ENCODE assay signal across 11 cellular contexts in genomic region chr2:54773838-54774237, GRCh38. TPM values are rescaled to one million over a fixed set of nuclear protein-coding genes. Genes with fewer than 3 reads are reported as not detected.
DNase-seq lines count a peak whose midpoint lies in the region; ATAC-seq and TF ChIP-seq lines count a peak whose summit lies in the region.
"Had no signal": no experiment of that assay in that cellular context is flagged by ENCODE, and none has a peak within 500 bp of the region (broad histone marks: within the 10 kb centered on the region; RNA-seq: fewer than 3 reads in every experiment).

No MANE protein-coding gene starts in this region.

- no peak overlapping the region for H3K4me2 ChIP-seq in MM.1S (ENCODE audit: low read depth, low read length)

- H3K9ac ChIP-seq in MM.1S (ENCODE audit: low read length), result no peak overlapping the region

- no peaks in the 10 kb centered on the region for H3K9me2 ChIP-seq in MM.1S (replicated peaks; ENCODE audit: insufficient read depth, low read length)

- no peak overlapping the region for H2AFZ ChIP-seq in MM.1S (ENCODE audit: low read length)

- no peak overlapping the region for H3K4me3 ChIP-seq in MM.1S (ENCODE audit: low read length)
- H3K4me3 ChIP-seq: gastroesophageal sphincter had no signal

- H3K4me3 Mint-ChIP-seq in neural crest cell, result no peak overlapping the region
- H3K4me3 Mint-ChIP-seq: activated naive CD8-positive, alpha-beta T cell; naive thymus-derived CD4-positive, alpha-beta T cell had no signal

- H3K36me3 ChIP-seq in MM.1S (replicated peaks; ENCODE audit: insufficient read depth, low read length), result no peaks in the 10 kb centered on the region
- H3K36me3 ChIP-seq: gastroesophageal sphincter had no signal

- H3K4me1 Mint-ChIP-seq in neural crest cell, result peaks cover 3% of the 10 kb centered on the region

- H3K9me3 ChIP-seq in MM.1S (replicated peaks; ENCODE audit: insufficient read depth, low read length), result no peaks in the 10 kb centered on the region; the same call in 1 of the 2 replicates

- TF ChIP-seq CTCF in MM.1S (IDR thresholded peaks at IDR 0.05; ENCODE audit: low read length) (peak; percentile 10), neural crest cell (conservative IDR thresholded peaks at IDR 0.05) (peak; percentile 53)

- H3K79me2 ChIP-seq in MM.1S (ENCODE audit: low read length), result no peaks in the 10 kb centered on the region

- DNase-seq in ELR (ENCODE audit: low read depth) (peak; percentile 49), MM.1S (no peak), dermis blood vessel endothelial cell (peak; percentile 9), neural crest cell (ENCODE audit: low read depth, low spot score) (no peak), HPDE6-E6E7 (ENCODE audit: extremely low spot score) (no peak)
- DNase-seq in activated naive CD4-positive, alpha-beta T cell (lab: John Stamatoyannopoulos, UW), result no peak
- DNase-seq: naive thymus-derived CD4-positive, alpha-beta T cell; NCI-H226 had no signal

- no peaks in the 10 kb centered on the region for H3K27me3 ChIP-seq in MM.1S (replicated peaks; ENCODE audit: insufficient read depth, low read length)
- H3K27me3 ChIP-seq: gastroesophageal sphincter had no signal

- peaks cover 5% of the 10 kb centered on the region; the same call in 1 of the 2 replicates for H3K4me1 ChIP-seq in MM.1S (ENCODE audit: low read length)
- H3K4me1 ChIP-seq: gastroesophageal sphincter had no signal

- no peaks in the 10 kb centered on the region for H4K20me1 ChIP-seq in MM.1S (ENCODE audit: insufficient read depth, low read length)

- no peaks in the 10 kb centered on the region for H3F3A ChIP-seq in MM.1S (ENCODE audit: insufficient read depth, low read length)

- peaks cover 10% of the 10 kb centered on the region for H3K9me3 Mint-ChIP-seq in neural crest cell

- H3K27ac Mint-ChIP-seq in neural crest cell (ENCODE audit: unreplicated experiment), result no peak overlapping the region
- H3K27ac Mint-ChIP-seq: activated naive CD8-positive, alpha-beta T cell; naive thymus-derived CD4-positive, alpha-beta T cell had no signal

- peaks cover 11% of the 10 kb centered on the region for H3K36me3 Mint-ChIP-seq in neural crest cell (ENCODE audit: low read depth)

- H3K27me3 Mint-ChIP-seq in neural crest cell (ENCODE audit: low read depth), result no peaks in the 10 kb centered on the region

- H3K27ac ChIP-seq in MM.1S (ENCODE audit: low read length), result no peak overlapping the region
- H3K27ac ChIP-seq: gastroesophageal sphincter had no signal

- ATAC-seq in HG03159 (IDR thresholded peaks at IDR 0.05; ENCODE audit: unreplicated experiment), result no peak
- ATAC-seq: gastroesophageal sphincter; naive thymus-derived CD4-positive, alpha-beta T cell had no signal

RNA-seq across cellular contexts. Expression of gene EML6, which starts 50.4 kb away (rescaled TPM):
- total RNA-seq in dermis blood vessel endothelial cell, result 0.17 and 1.1 TPM in 2 replicates
- 7.4 and 8.1 TPM in 2 replicates for total RNA-seq in neural crest cell

Comparison
In these comparisons a context has a peak if more than half of its experiments do, and no peak if none do; other contexts are left out.
1. DNase-seq: peak in ELR (single experiment) and dermis blood vessel endothelial cell (single experiment); none in MM.1S (single experiment), neural crest cell (single experiment), HPDE6-E6E7 (single experiment) and activated naive CD4-positive, alpha-beta T cell (0 of 4).